9 cellular contexts compared by ENCODE assay signal in genomic region chr2:54588244-54588899, GRCh38.
DNase-seq lines count a peak whose midpoint lies in the region; ATAC-seq and TF ChIP-seq lines count a peak whose summit lies in the region.
"Had no signal": no experiment of that assay in that cellular context is flagged by ENCODE, and none has a peak within 500 bp of the region (broad histone marks: within the 10 kb centered on the region; RNA-seq: fewer than 3 reads in every experiment).

No MANE protein-coding gene starts in this region.

- no peak for DNase-seq in activated T-cell treated with anti-CD3 and anti-CD28 coated beads, Interleukin-2, amount 50 U/mL, for 72 hours
- no peak for DNase-seq in activated T-cell treated with anti-CD3 and anti-CD28 coated beads, Interleukin-2, amount 50 U/mL, for 1 hour
- no peak for DNase-seq in colonic mucosa
- DNase-seq in stimulated activated effector memory CD8-positive, alpha-beta T cell treated with anti-CD3 and anti-CD28 coated beads, Interleukin-12 subunit alpha, Interleukin-12 subunit beta, amount 100 ng/mL, for 72 hours (ENCODE audit: low spot score in 2 of 2) = no peak
- DNase-seq in osteocyte (ENCODE audit: extremely low spot score, unreplicated experiment) = no peak
- DNase-seq in anterior cingulate cortex (lab: John Stamatoyannopoulos, UW) = no peak
- DNase-seq in NCI-H2171 (lab: John Stamatoyannopoulos, UW) = no peak

- H3K36me3 Mint-ChIP-seq in activated T-cell treated with anti-CD3 and anti-CD28 coated beads, Interleukin-2, amount 50 U/mL, for 72 hours (ENCODE audit: insufficient read depth in 2 of 2) = peaks cover 0 to 2% of the 10 kb centered on the region in 2 donors
- no peaks in the 10 kb centered on the region for H3K36me3 Mint-ChIP-seq in stimulated activated effector memory CD8-positive, alpha-beta T cell treated with anti-CD3 and anti-CD28 coated beads, Interleukin-12 subunit alpha, Interleukin-12 subunit beta, amount 100 ng/mL, for 72 hours
- H3K36me3 Mint-ChIP-seq in osteocyte (ENCODE audit: unreplicated experiment) = peaks cover 8% of the 10 kb centered on the region

- no peaks in the 10 kb centered on the region for H3K36me3 ChIP-seq in colonic mucosa

- no peaks in the 10 kb centered on the region for H3K27me3 ChIP-seq in colonic mucosa

- intact Hi-C loops in colonic mucosa (cut with DNase I) = no loop called here

- no peak overlapping the region for H3K4me3 ChIP-seq in colonic mucosa

- H3K9ac ChIP-seq in colonic mucosa (ENCODE audit: low read depth in 2 of 2, low read length in 2 of 2) = peak overlapping the region in 1 of 2 donors; percentile 28
- H3K9ac ChIP-seq: KMS-11 had no signal

- H3K27me3 Mint-ChIP-seq in activated T-cell treated with anti-CD3 and anti-CD28 coated beads, Interleukin-2, amount 50 U/mL, for 72 hours (ENCODE audit: low read depth) = no peaks in the 10 kb centered on the region
- no peaks in the 10 kb centered on the region for H3K27me3 Mint-ChIP-seq in osteocyte (ENCODE audit: unreplicated experiment)

- ATAC-seq in activated T-cell treated with anti-CD3 and anti-CD28 coated beads, Interleukin-2, amount 50 U/mL, for 72 hours (replicated peaks in 1 of 2) = no peak
- peak; percentile 35 for ATAC-seq in HG03571 (IDR thresholded peaks at IDR 0.05; ENCODE audit: unreplicated experiment)
- no peak for ATAC-seq in stimulated activated effector memory CD8-positive, alpha-beta T cell treated with anti-CD3 and anti-CD28 coated beads, Interleukin-12 subunit alpha, Interleukin-12 subunit beta, amount 100 ng/mL, for 72 hours

- peaks cover 33% of the 10 kb centered on the region for H3K4me1 ChIP-seq in colonic mucosa

- peak overlapping the region; percentile 95 for H3K27ac Mint-ChIP-seq in activated T-cell treated with anti-CD3 and anti-CD28 coated beads, Interleukin-2, amount 50 U/mL, for 72 hours
- H3K27ac Mint-ChIP-seq in stimulated activated effector memory CD8-positive, alpha-beta T cell treated with anti-CD3 and anti-CD28 coated beads, Interleukin-12 subunit alpha, Interleukin-12 subunit beta, amount 100 ng/mL, for 72 hours = peak overlapping the region; percentile 84
- no peak overlapping the region for H3K27ac Mint-ChIP-seq in osteocyte (ENCODE audit: unreplicated experiment)

- no peaks in the 10 kb centered on the region for H3K9me3 Mint-ChIP-seq in activated T-cell treated with anti-CD3 and anti-CD28 coated beads, Interleukin-2, amount 50 U/mL, for 72 hours
- H3K9me3 Mint-ChIP-seq in stimulated activated effector memory CD8-positive, alpha-beta T cell treated with anti-CD3 and anti-CD28 coated beads, Interleukin-12 subunit alpha, Interleukin-12 subunit beta, amount 100 ng/mL, for 72 hours = no peaks in the 10 kb centered on the region
- H3K9me3 Mint-ChIP-seq in osteocyte (ENCODE audit: unreplicated experiment) = no peaks in the 10 kb centered on the region

- no peak for TF ChIP-seq CTCF in colonic mucosa (IDR thresholded peaks at IDR 0.05)
- TF ChIP-seq CTCF in osteocyte (IDR thresholded peaks at IDR 0.05) = no peak

- H3K9me3 ChIP-seq in colonic mucosa = no peaks in the 10 kb centered on the region

- peaks cover 93% of the 10 kb centered on the region for H3K4me1 Mint-ChIP-seq in activated T-cell treated with anti-CD3 and anti-CD28 coated beads, Interleukin-2, amount 50 U/mL, for 72 hours (ENCODE audit: low read depth)
- H3K4me1 Mint-ChIP-seq in stimulated activated effector memory CD8-positive, alpha-beta T cell treated with anti-CD3 and anti-CD28 coated beads, Interleukin-12 subunit alpha, Interleukin-12 subunit beta, amount 100 ng/mL, for 72 hours = peaks cover 69% of the 10 kb centered on the region
- H3K4me1 Mint-ChIP-seq in osteocyte (ENCODE audit: unreplicated experiment) = peaks cover 57% of the 10 kb centered on the region

- H3K27ac ChIP-seq in colonic mucosa = peak overlapping the region; percentile 54
- H3K27ac ChIP-seq: KMS-11 had no signal

- peak overlapping the region; percentile 62 to 68 for H3K4me3 Mint-ChIP-seq in activated T-cell treated with anti-CD3 and anti-CD28 coated beads, Interleukin-2, amount 50 U/mL, for 72 hours
- peak overlapping the region; percentile 32 for H3K4me3 Mint-ChIP-seq in stimulated activated effector memory CD8-positive, alpha-beta T cell treated with anti-CD3 and anti-CD28 coated beads, Interleukin-12 subunit alpha, Interleukin-12 subunit beta, amount 100 ng/mL, for 72 hours
- H3K4me3 Mint-ChIP-seq in osteocyte (ENCODE audit: unreplicated experiment) = no peak overlapping the region
